36 cellular contexts compared by ENCODE assay signal in the genomic region with DNA sequence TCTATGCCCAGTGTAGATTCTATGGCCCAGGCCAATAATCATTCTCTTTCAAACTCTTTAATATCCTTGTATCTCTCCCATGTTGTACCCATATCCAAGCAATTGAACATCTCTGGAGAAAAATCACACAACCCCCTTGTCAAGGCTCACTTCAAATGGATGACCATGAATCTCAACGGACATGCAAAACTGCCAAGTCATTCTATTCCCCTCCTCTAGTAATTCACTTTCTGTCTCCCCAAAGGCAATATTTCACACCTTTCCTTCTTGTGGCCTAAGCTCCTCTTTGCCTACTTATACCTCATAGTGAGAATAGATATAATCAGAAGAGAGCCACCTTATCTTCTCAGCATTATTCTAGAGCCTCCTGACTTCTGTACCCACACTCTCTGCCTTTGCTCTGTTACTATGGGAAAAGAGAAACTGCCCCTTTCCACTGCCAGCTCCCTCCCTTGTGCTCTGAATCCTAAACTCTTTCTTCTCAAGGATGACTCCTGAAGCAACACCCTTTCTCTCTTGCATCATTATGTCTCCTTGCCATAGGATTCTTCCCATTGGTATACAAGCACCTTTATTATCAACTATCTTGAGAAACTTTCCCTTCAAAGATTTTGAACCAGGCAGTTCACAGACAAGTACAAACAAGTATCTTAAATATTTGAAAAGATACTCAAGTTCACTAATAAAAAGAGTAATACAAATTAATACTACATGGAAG.
"Had no signal": no experiment of that assay in that cellular context is flagged by ENCODE, and none has a peak within 500 bp of the region (broad histone marks: within the 10 kb centered on the region; RNA-seq: fewer than 3 reads in every experiment).

No MANE protein-coding gene starts in this region.

- H3K27me3 Mint-ChIP-seq: activated B cell treated with CpG ODN at 0.5 μM for 24 hours; activated CD4-positive, alpha-beta memory T cell treated with anti-CD3 and anti-CD28 coated beads for 36 hours; activated CD8-positive, alpha-beta memory T cell treated with anti-CD3 and anti-CD28 coated beads, Interleukin-2, amount 10 ng/mL, durations not matched to agents 7 days and 5 days; activated naive CD4-positive, alpha-beta T cell treated with anti-CD3 and anti-CD28 coated beads, Interleukin-2, amount 10 ng/mL, durations not matched to agents 7 days and 5 days; activated naive CD8-positive, alpha-beta T cell had no signal

- H3K4me3 Mint-ChIP-seq: activated B cell treated with CpG ODN at 0.5 μM for 24 hours; activated CD4-positive, alpha-beta memory T cell treated with anti-CD3 and anti-CD28 coated beads for 36 hours; activated CD8-positive, alpha-beta memory T cell treated with anti-CD3 and anti-CD28 coated beads, Interleukin-2, amount 10 ng/mL, durations not matched to agents 7 days and 5 days; activated naive CD4-positive, alpha-beta T cell treated with anti-CD3 and anti-CD28 coated beads, Interleukin-2, amount 10 ng/mL, durations not matched to agents 7 days and 5 days; activated naive CD8-positive, alpha-beta T cell had no signal

- H3K27me3 ChIP-seq: brain microvascular endothelial cell, MG63 had no signal

- H3K36me3 Mint-ChIP-seq: activated CD4-positive, alpha-beta memory T cell treated with anti-CD3 and anti-CD28 coated beads for 36 hours; activated CD8-positive, alpha-beta memory T cell treated with anti-CD3 and anti-CD28 coated beads, Interleukin-2, amount 10 ng/mL, durations not matched to agents 7 days and 5 days; activated naive CD4-positive, alpha-beta T cell treated with anti-CD3 and anti-CD28 coated beads, Interleukin-2, amount 10 ng/mL, durations not matched to agents 7 days and 5 days had no signal

- FAIRE-seq: RCC 7860 had no signal

- H3K4me3 ChIP-seq: MG63, PC-9 had no signal

- H2AFZ ChIP-seq: PC-9 had no signal

- ATAC-seq: activated CD8-positive, alpha-beta memory T cell treated with anti-CD3 and anti-CD28 coated beads, Interleukin-2, amount 10 ng/mL, durations not matched to agents 7 days and 5 days; Right ventricle myocardium inferior; SK-N-SH treated with all-trans-retinoic acid at 6 μM for 48 hours had no signal

- DNase-seq: activated B cell treated with CpG ODN at 0.5 μM for 24 hours; activated CD4-positive, alpha-beta memory T cell treated with anti-CD3 and anti-CD28 coated beads for 36 hours; activated CD4-positive, alpha-beta T cell treated with anti-CD3 and anti-CD28 coated beads for 4 hours; activated CD4-positive, alpha-beta T cell treated with anti-CD3 and anti-CD28 coated beads, Interleukin-2, amount 50 U/mL, for 1 hour; activated CD4-positive, CD25-positive, alpha-beta regulatory T cell treated with anti-CD3 and anti-CD28 coated beads, Interleukin-2, amount 50 U/mL, for 72 hours; activated CD8-positive, alpha-beta memory T cell treated with anti-CD3 and anti-CD28 coated beads for 24 hours; activated CD8-positive, alpha-beta memory T cell treated with anti-CD3 and anti-CD28 coated beads, Interleukin-2, amount 10 ng/mL, durations not matched to agents 7 days and 5 days; activated CD8-positive, alpha-beta memory T cell treated with anti-CD3 and anti-CD28 coated beads, Interleukin-2, amount 50 U/mL, for 48 hours; activated effector memory CD4-positive, alpha-beta T cell treated with Interleukin-2 at 50 U/mL for 16 hours; activated naive CD4-positive, alpha-beta T cell treated with anti-CD3 and anti-CD28 coated beads, Interleukin-2, amount 10 ng/mL, durations not matched to agents 7 days and 5 days; activated T-cell treated with anti-CD3 and anti-CD28 coated beads, Interleukin-2, amount 50 U/mL, for 48 hours; amniotic stem cell; aorta; brain microvascular endothelial cell; Karpas-422; MG63; NCI-H1048; NCI-H1436 treated with DMSO at 0.1 percent for 48 hours; NCI-H187; NCI-H2029 treated with DMSO at 0.1 percent for 48 hours; NCI-H2107; NCI-H2171; NCI-H510A; NCI-H526; NCI-H748 treated with DMSO at 0.1 percent for 48 hours; NK-92 treated with Interleukin-12 subunit alpha and Interleukin-12 subunit beta, amount 100 ng/mL, for 24 hours; PC-9; SIG-M5; T-helper 1 cell; T-helper 9 cell had no signal

- H3K4me2 ChIP-seq: PC-9 had no signal

- H3K27ac Mint-ChIP-seq: activated B cell treated with CpG ODN at 0.5 μM for 24 hours; activated CD4-positive, alpha-beta memory T cell treated with anti-CD3 and anti-CD28 coated beads for 36 hours; activated CD8-positive, alpha-beta memory T cell treated with anti-CD3 and anti-CD28 coated beads, Interleukin-2, amount 10 ng/mL, durations not matched to agents 7 days and 5 days; activated naive CD4-positive, alpha-beta T cell treated with anti-CD3 and anti-CD28 coated beads, Interleukin-2, amount 10 ng/mL, durations not matched to agents 7 days and 5 days; activated naive CD8-positive, alpha-beta T cell had no signal

- H3K4me1 Mint-ChIP-seq: activated B cell treated with CpG ODN at 0.5 μM for 24 hours; activated CD8-positive, alpha-beta memory T cell treated with anti-CD3 and anti-CD28 coated beads, Interleukin-2, amount 10 ng/mL, durations not matched to agents 7 days and 5 days; activated naive CD4-positive, alpha-beta T cell treated with anti-CD3 and anti-CD28 coated beads, Interleukin-2, amount 10 ng/mL, durations not matched to agents 7 days and 5 days had no signal

- H3K9me3 Mint-ChIP-seq: activated B cell treated with CpG ODN at 0.5 μM for 24 hours; activated CD4-positive, alpha-beta memory T cell treated with anti-CD3 and anti-CD28 coated beads for 36 hours; activated naive CD4-positive, alpha-beta T cell treated with anti-CD3 and anti-CD28 coated beads, Interleukin-2, amount 10 ng/mL, durations not matched to agents 7 days and 5 days had no signal

- H3K9me3 ChIP-seq: MG63 had no signal

- H3K27ac ChIP-seq: brain microvascular endothelial cell, PC-9, RWPE1, VCaP had no signal

- H3K36me3 ChIP-seq: brain microvascular endothelial cell, MG63 had no signal
